8 cellular contexts compared by ENCODE assay signal in genomic region chr1:85259118-85259865, GRCh38. TPM values are rescaled to one million over a fixed set of nuclear protein-coding genes. Genes with fewer than 3 reads are reported as not detected.
DNase-seq lines count a peak whose midpoint lies in the region; FAIRE-seq and TF ChIP-seq lines count a peak whose summit lies in the region.

TSS of gene C1orf52 (minus strand) at chr1:85259662. CDS start at chr1:85259633, 29 bp downstream.

- CTCF ChIA-PET in activated naive CD4-positive, alpha-beta T cell treated with anti-CD3 and anti-CD28 coated beads for 36 hours (lab: Charles Lee): interaction anchor here (0.6 to 5.1 kb wide), 29 partner anchors 8 to 817 kb away, joined by 3 to 65 read pairs (median 4); partner anchors contain the start of genes BCL10 and SYDE2

- H3K4me3 ChIP-seq in GM06990 (replicated peaks; ENCODE audit: low read depth, low read length) (peak within 1 kb of the TSS; percentile 97), HFF-Myc (replicated peaks; ENCODE audit: low read depth, low read length) (peak within 1 kb of the TSS; percentile 63), neutrophil (ENCODE audit: low read depth in 1 of 2, low read length in 1 of 2) (peak within 1 kb of the TSS; percentile 90 to 96)

- H3K9me3 ChIP-seq in neutrophil: no peaks in the 10 kb centered on the region

- peaks cover 38% of the 10 kb centered on the region for H3K4me1 Mint-ChIP-seq in activated naive CD4-positive, alpha-beta T cell treated with anti-CD3 and anti-CD28 coated beads for 36 hours (ENCODE audit: low read depth)

- H3K27ac ChIP-seq in neutrophil (peak within 1 kb of the TSS; percentile 84), substantia nigra (ENCODE audit: low read depth, low read length, poor library complexity, severe bottlenecking) (peak within 1 kb of the TSS; percentile 57)

- peak; percentile 95 for DNase-seq in GM06990 (ENCODE audit: extremely low read depth, insufficient read length)
- no peak for DNase-seq in HFF-Myc (ENCODE audit: extremely low read depth, low read depth)
- DNase-seq in MV-4-11 (lab: John Stamatoyannopoulos, UW): peak; percentile 85
- peak; percentile 87 for DNase-seq in SK-MEL-5 (ENCODE audit: low read depth, low spot score)
- DNase-seq in activated naive CD4-positive, alpha-beta T cell treated with anti-CD3 and anti-CD28 coated beads for 36 hours: peak; percentile 97
- DNase-seq in frontal cortex (ENCODE audit: low spot score in 2 of 2): peak; percentile 84 to 89
- peak; percentile 50 to 97 (median 91) for DNase-seq in substantia nigra (lab: John Stamatoyannopoulos, UW)

- intact Hi-C loops in activated naive CD4-positive, alpha-beta T cell treated with anti-CD3 and anti-CD28 coated beads for 36 hours (cut with micrococcal nuclease): loop anchor here (1.0 to 5.0 kb wide), 11 partner anchors 17 to 780 kb away; partner anchors contain the start of genes BCL10, RPF1, SSX2IP and SYDE2

- H3K36me3 Mint-ChIP-seq in activated naive CD4-positive, alpha-beta T cell treated with anti-CD3 and anti-CD28 coated beads for 36 hours (ENCODE audit: low read depth): peaks cover 25% of the 10 kb centered on the region

- TF ChIP-seq CTCF in GM06990 (IDR thresholded peaks at IDR 0.05; ENCODE audit: insufficient read depth, low read length, poor library complexity, severe bottlenecking) (peak; percentile 98), HFF-Myc (IDR thresholded peaks at IDR 0.05; ENCODE audit: low read depth, low read length, missing control alignments) (peak; percentile 92), neutrophil (IDR thresholded peaks at IDR 0.05) (peak; percentile 100)

- H3K36me3 ChIP-seq in GM06990 (ENCODE audit: control insufficient read depth, insufficient read depth, low read length) (peaks cover 3% of the 10 kb centered on the region), neutrophil (peaks cover 40% of the 10 kb centered on the region)

- H3K9me3 Mint-ChIP-seq in activated naive CD4-positive, alpha-beta T cell treated with anti-CD3 and anti-CD28 coated beads for 36 hours: peaks cover 5% of the 10 kb centered on the region

- H3K27ac Mint-ChIP-seq in activated naive CD4-positive, alpha-beta T cell treated with anti-CD3 and anti-CD28 coated beads for 36 hours: peak within 1 kb of the TSS; percentile 89

- H3K27me3 ChIP-seq in GM06990 (replicated peaks; ENCODE audit: control insufficient read depth, insufficient read depth, low read length) (no peaks in the 10 kb centered on the region), neutrophil (no peaks in the 10 kb centered on the region)

- peak within 1 kb of the TSS; percentile 96 for H3K4me3 Mint-ChIP-seq in activated naive CD4-positive, alpha-beta T cell treated with anti-CD3 and anti-CD28 coated beads for 36 hours

- no peak for FAIRE-seq in frontal cortex (lab: Jason Lieb, UNC)

- peaks cover 16 to 18% of the 10 kb centered on the region in 2 experiments for H3K4me1 ChIP-seq in neutrophil (ENCODE audit: control insufficient read depth in 1 of 2, insufficient read depth in 1 of 2, low read depth in 1 of 2, low read length in 1 of 2)

- in situ Hi-C loops in SK-MEL-5 (cut with HindIII; ENCODE audit: low pct_unique_long_range_greater_than_20kb, low sequenced_read_pairs): no loop called here

- no peaks in the 10 kb centered on the region for H3K27me3 Mint-ChIP-seq in activated naive CD4-positive, alpha-beta T cell treated with anti-CD3 and anti-CD28 coated beads for 36 hours (ENCODE audit: low read depth)

RNA-seq across cellular contexts. Expression of gene C1orf52, which starts in this region (rescaled TPM):
- total RNA-seq in SK-MEL-5 (2014; rRNA removed; shearing (Covaris generic)): 19.7 and 24.0 TPM in 2 replicates
- 13.9 and 17.6 TPM in 2 replicates for polyA plus RNA-seq in SK-MEL-5 (2015; cell fraction: cytosol; rRNA removed)
- polyA plus RNA-seq in SK-MEL-5 (2015; cell fraction: nucleus; rRNA removed): 26.1 and 45.1 TPM in 2 replicates
- 10 to 100 TPM; 28.3 to 29.5 TPM for total RNA-seq in activated naive CD4-positive, alpha-beta T cell treated with anti-CD3 and anti-CD28 coated beads for 36 hours
- total RNA-seq in frontal cortex: 27.7 TPM
